20 cellular contexts compared by ENCODE assay signal in genomic region chr1:43671193-43671592, GRCh38. TPM values are rescaled to one million over a fixed set of nuclear protein-coding genes. Genes with fewer than 3 reads are reported as not detected.
DNase-seq lines count a peak whose midpoint lies in the region; TF ChIP-seq lines count a peak whose summit lies in the region.
"Had no signal": no experiment of that assay in that cellular context is flagged by ENCODE, and none has a peak within 500 bp of the region (broad histone marks: within the 10 kb centered on the region; RNA-seq: fewer than 3 reads in every experiment).

No MANE protein-coding gene starts in this region.

- TF ChIP-seq CTCF in C4-2B (conservative IDR thresholded peaks at IDR 0.05) (no peak), RWPE1 (conservative IDR thresholded peaks at IDR 0.05; ENCODE audit: low read depth) (no peak), fibroblast of lung (conservative IDR thresholded peaks at IDR 0.05 in 1 of 2, IDR thresholded peaks at IDR 0.05 in 1 of 2; ENCODE audit: low read depth in 1 of 2, low read length in 2 of 2) (no peak), neural progenitor cell (IDR thresholded peaks at IDR 0.05) (no peak)

- no peaks in the 10 kb centered on the region for H3F3A ChIP-seq in neural progenitor cell (ENCODE audit: low read depth)

- peaks cover 54% of the 10 kb centered on the region for H3K36me3 Mint-ChIP-seq in neural progenitor cell
- peaks cover 64% of the 10 kb centered on the region for H3K36me3 Mint-ChIP-seq in activated naive CD4-positive, alpha-beta T cell treated with anti-CD3 and anti-CD28 coated beads, Interleukin-2, amount 10 ng/mL, durations not matched to agents 7 days and 5 days

- H3K9ac ChIP-seq in fibroblast of lung (ENCODE audit: insufficient read depth, low read length) (no peak overlapping the region), neural progenitor cell (no peak overlapping the region)

- POLR2A ChIA-PET in RWPE1 (lab: Yijun Ruan, JAX; ENCODE audit: low non-redundant PET), result no interaction called here

- H2AFZ ChIP-seq in fibroblast of lung (ENCODE audit: low read length) (no peak overlapping the region), neural progenitor cell (replicated peaks) (no peak overlapping the region)

- H3K9me3 Mint-ChIP-seq in neural progenitor cell, result no peaks in the 10 kb centered on the region
- H3K9me3 Mint-ChIP-seq in activated naive CD4-positive, alpha-beta T cell treated with anti-CD3 and anti-CD28 coated beads, Interleukin-2, amount 10 ng/mL, durations not matched to agents 7 days and 5 days, result no peaks in the 10 kb centered on the region
- H3K9me3 Mint-ChIP-seq: activated T-helper 2 cell treated with anti-CD3 and anti-CD28 coated beads, Interferon-gamma antibody, Interleukin-2, Interleukin-4, amounts not matched to agents 10 μg/mL and 5 μg/mL and 100 μg/mL, durations not matched to agents 14 hours and 24 hours and 36 hours; CD8-positive, alpha-beta memory T cell; T-cell had no signal

- H3K4me1 ChIP-seq in fibroblast of lung (ENCODE audit: control insufficient read depth, extremely low read depth, insufficient read depth, low read length), result peaks cover 5% of the 10 kb centered on the region
- H3K4me1 ChIP-seq in neural progenitor cell, result no peaks in the 10 kb centered on the region

- H3K4me1 Mint-ChIP-seq in neural progenitor cell, result no peaks in the 10 kb centered on the region
- H3K4me1 Mint-ChIP-seq in activated naive CD4-positive, alpha-beta T cell treated with anti-CD3 and anti-CD28 coated beads, Interleukin-2, amount 10 ng/mL, durations not matched to agents 7 days and 5 days, result no peaks in the 10 kb centered on the region
- H3K4me1 Mint-ChIP-seq: T-cell had no signal

- no peaks in the 10 kb centered on the region for H3K79me2 ChIP-seq in fibroblast of lung (ENCODE audit: control insufficient read depth, insufficient read depth, low read length)
- H3K79me2 ChIP-seq in neural progenitor cell (ENCODE audit: low read depth), result peaks cover 5% of the 10 kb centered on the region

- H3K27me3 ChIP-seq in fibroblast of lung (ENCODE audit: control insufficient read depth, insufficient read depth, low read length) (no peaks in the 10 kb centered on the region), neural progenitor cell (no peaks in the 10 kb centered on the region)
- H3K27me3 ChIP-seq: neutrophil had no signal

- peak overlapping the region; percentile 43 for H3K27ac Mint-ChIP-seq in neural progenitor cell
- H3K27ac Mint-ChIP-seq in activated naive CD4-positive, alpha-beta T cell treated with anti-CD3 and anti-CD28 coated beads, Interleukin-2, amount 10 ng/mL, durations not matched to agents 7 days and 5 days, result no peak overlapping the region
- H3K27ac Mint-ChIP-seq: activated T-helper 2 cell treated with anti-CD3 and anti-CD28 coated beads, Interferon-gamma antibody, Interleukin-2, Interleukin-4, amounts not matched to agents 10 μg/mL and 5 μg/mL and 100 μg/mL, durations not matched to agents 14 hours and 24 hours and 36 hours; T-cell had no signal

- H3K4me3 Mint-ChIP-seq in neural progenitor cell, result no peak overlapping the region
- no peak overlapping the region for H3K4me3 Mint-ChIP-seq in activated naive CD4-positive, alpha-beta T cell treated with anti-CD3 and anti-CD28 coated beads, Interleukin-2, amount 10 ng/mL, durations not matched to agents 7 days and 5 days
- H3K4me3 Mint-ChIP-seq: CD8-positive, alpha-beta memory T cell; T-cell had no signal

- H3K9me3 ChIP-seq in fibroblast of lung (ENCODE audit: control insufficient read depth, insufficient read depth, low read depth, low read length), result no peaks in the 10 kb centered on the region
- H3K9me3 ChIP-seq in neural progenitor cell (ENCODE audit: low read depth), result no peaks in the 10 kb centered on the region
- H3K9me3 ChIP-seq: neutrophil had no signal

- H3K4me3 ChIP-seq in fibroblast of lung (replicated peaks in 1 of 4; ENCODE audit: control extremely low read depth in 1 of 4, insufficient read depth in 1 of 4, low read depth in 3 of 4, low read length in 4 of 4) (no peak overlapping the region), neural progenitor cell (no peak overlapping the region)

- DNase-seq in RWPE1 (ENCODE audit: low spot score), result no peak
- DNase-seq in fibroblast of lung (ENCODE audit: low read depth in 2 of 2), result no peak
- DNase-seq in neural progenitor cell (ENCODE audit: low spot score), result no peak
- DNase-seq in NCI-H2081 (lab: John Stamatoyannopoulos, UW), result no peak
- DNase-seq in DMS153 treated with DMSO at 0.1 percent for 48 hours (lab: John Stamatoyannopoulos, UW; ENCODE audit: unreplicated experiment), result no peak
- DNase-seq in activated naive CD4-positive, alpha-beta T cell treated with anti-CD3 and anti-CD28 coated beads, Interleukin-2, amount 10 ng/mL, durations not matched to agents 7 days and 5 days, result no peak
- DNase-seq in stimulated activated CD4-positive, alpha-beta T cell treated with anti-CD3 and anti-CD28 coated beads, Interleukin-12 subunit alpha, Interleukin-12 subunit beta, amount 100 ng/mL, for 4 hours, result no peak
- DNase-seq: activated CD4-positive, alpha-beta T cell treated with anti-CD3 and anti-CD28 coated beads for 48 hours; CD8-positive, alpha-beta memory T cell; DMS79; erythroblast; glutamatergic neuron; NCI-H1436 treated with DMSO at 0.1 percent for 48 hours; NCI-H2171; NCI-H526 treated with DMSO at 0.1 percent for 48 hours; SIG-M5; T-cell had no signal

- H3K4me2 ChIP-seq in fibroblast of lung (ENCODE audit: extremely low read depth, insufficient read depth, low read length), result no peak overlapping the region
- no peak overlapping the region for H3K4me2 ChIP-seq in neural progenitor cell

- H3K36me3 ChIP-seq in fibroblast of lung (ENCODE audit: control insufficient read depth, insufficient read depth, low read length) (peaks cover 34% of the 10 kb centered on the region), neural progenitor cell (no peaks in the 10 kb centered on the region)

- CTCF ChIA-PET in RWPE1 (lab: Yijun Ruan, JAX), result no interaction called here
- CTCF ChIA-PET in activated naive CD4-positive, alpha-beta T cell treated with anti-CD3 and anti-CD28 coated beads, Interleukin-2, amount 10 ng/mL, durations not matched to agents 7 days and 5 days (lab: Charles Lee), result no interaction called here

- H4K20me1 ChIP-seq in fibroblast of lung (ENCODE audit: control insufficient read depth, extremely low read depth, insufficient read depth, low read length) (no peaks in the 10 kb centered on the region), neural progenitor cell (ENCODE audit: low read depth) (peaks cover 25% of the 10 kb centered on the region)

- H3K27ac ChIP-seq in C4-2B, result 0 out of 2 replicates have a peak overlapping the region, but pooled peaks have one; percentile 6
- H3K27ac ChIP-seq in RWPE1, result peak overlapping the region; percentile 62
- H3K27ac ChIP-seq in fibroblast of lung (ENCODE audit: insufficient read depth, low read length), result peak overlapping the region; percentile 20
- no peak overlapping the region for H3K27ac ChIP-seq in neural progenitor cell
- H3K27ac ChIP-seq: neutrophil had no signal

- H3K27me3 Mint-ChIP-seq in neural progenitor cell (ENCODE audit: insufficient read depth, low read depth), result peaks cover 2% of the 10 kb centered on the region
- no peaks in the 10 kb centered on the region for H3K27me3 Mint-ChIP-seq in activated naive CD4-positive, alpha-beta T cell treated with anti-CD3 and anti-CD28 coated beads, Interleukin-2, amount 10 ng/mL, durations not matched to agents 7 days and 5 days
- H3K27me3 Mint-ChIP-seq: T-cell had no signal

RNA-seq across cellular contexts. Expression of gene KDM4A, which starts 21.2 kb away (rescaled TPM):
- total RNA-seq in fibroblast of lung, result 38.3 and 50.2 TPM in 2 replicates
- polyA plus RNA-seq in fibroblast of lung, result 22.3 and 22.7 TPM in 2 replicates
- 21.2 and 21.8 TPM in 2 replicates for polyA plus RNA-seq in fibroblast of lung (2012)
- 28.5 and 45.6 TPM in 2 replicates for polyA minus RNA-seq in fibroblast of lung (ENCODE audit: low replicate concordance)
- 58.6 and 64.7 TPM in 2 replicates for total RNA-seq in neural progenitor cell (ENCODE audit: low replicate concordance)

RNA-seq across cellular contexts. Expression of gene ST3GAL3, which starts 36.1 kb away (rescaled TPM):
- total RNA-seq in fibroblast of lung, result 11.8 and 16.3 TPM in 2 replicates
- polyA plus RNA-seq in fibroblast of lung, result 13.1 and 13.7 TPM in 2 replicates
- 11.7 and 13.0 TPM in 2 replicates for polyA plus RNA-seq in fibroblast of lung (2012)
- polyA minus RNA-seq in fibroblast of lung (ENCODE audit: low replicate concordance), result 53.2 and 73.3 TPM in 2 replicates
- 13.6 and 29.7 TPM in 2 replicates for total RNA-seq in neural progenitor cell (ENCODE audit: low replicate concordance)
